In genomic region chr6:49982046-49982445, GRCh38 we compare ENCODE assay signal across 10 cellular contexts. TPM values are rescaled to one million over a fixed set of nuclear protein-coding genes. Genes with fewer than 3 reads are reported as not detected.
"Had no signal": no experiment of that assay in that cellular context is flagged by ENCODE, and none has a peak within 500 bp of the region (broad histone marks: within the 10 kb centered on the region; RNA-seq: fewer than 3 reads in every experiment).

No MANE protein-coding gene starts in this region.

- H3K4me3 ChIP-seq: HAP-1 had no signal

- H3K36me3 ChIP-seq: HAP-1 had no signal

- H3K27ac Mint-ChIP-seq: HFFc6, IgD-negative memory B cell had no signal

- H3K9me3 ChIP-seq: HAP-1 had no signal

- DNase-seq: GOT3, H7, HFFc6 had no signal

- H3K4me1 ChIP-seq: HAP-1 had no signal

- H3K27ac ChIP-seq: HL-60 had no signal

- H3K4me3 Mint-ChIP-seq: HFFc6, IgD-negative memory B cell had no signal

- ATAC-seq: HCT116, HepG2 had no signal

- H3K27me3 Mint-ChIP-seq: IgD-negative memory B cell had no signal

- H3K36me3 Mint-ChIP-seq: IgD-negative memory B cell had no signal

RNA-seq across cellular contexts. Expression of gene DEFB113, which starts 12.6 kb away (rescaled TPM):
- total RNA-seq: H4, H7, HepG2, HFFc6, HT1080 had no signal
- polyA plus RNA-seq: HepG2, IgD-negative memory B cell had no signal

RNA-seq across cellular contexts. Expression of gene DEFB114, which starts 18.1 kb away (rescaled TPM):
- total RNA-seq: H4, H7, HepG2, HFFc6, HT1080 had no signal
- polyA plus RNA-seq: HepG2, IgD-negative memory B cell had no signal

RNA-seq across cellular contexts. Expression of gene DEFB110, which starts 39.7 kb away (rescaled TPM):
- total RNA-seq: H4, H7, HepG2, HFFc6, HT1080 had no signal
- polyA plus RNA-seq: HepG2, IgD-negative memory B cell had no signal
